Comparison of ENCODE assay signal across 7 cellular contexts in the genomic region with DNA sequence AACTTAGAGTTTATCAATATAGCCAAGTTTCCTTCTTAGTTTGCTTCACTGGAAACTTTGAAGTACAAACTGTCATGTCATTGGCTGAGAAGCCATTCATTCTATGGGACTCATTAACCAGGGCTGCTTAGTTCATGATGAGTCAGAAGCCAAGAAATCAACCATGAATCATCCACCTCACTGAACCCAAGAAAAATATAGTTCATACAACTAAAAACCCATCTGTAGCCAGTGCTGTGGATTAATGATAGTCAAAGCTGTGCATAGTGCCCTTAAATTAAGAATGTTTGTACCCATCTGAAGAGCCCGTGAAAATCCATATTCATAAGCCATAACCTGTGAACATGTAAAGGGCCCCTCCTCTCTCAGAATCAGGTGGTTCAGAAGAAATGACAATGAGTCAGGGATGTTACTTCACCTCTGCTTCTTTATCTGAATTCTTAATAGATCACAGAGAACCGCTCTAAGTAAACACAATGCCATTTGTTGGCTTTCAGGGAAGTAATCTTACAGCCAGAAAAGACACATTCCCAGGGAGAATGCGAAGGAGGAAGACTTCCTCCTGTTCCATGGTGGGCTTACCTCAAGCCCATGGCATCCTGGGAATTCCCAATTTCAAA. TPM values are rescaled to one million over a fixed set of nuclear protein-coding genes. Genes with fewer than 3 reads are reported as not detected.
DNase-seq lines count a peak whose midpoint lies in the region; ATAC-seq and TF ChIP-seq lines count a peak whose summit lies in the region.

No MANE protein-coding gene starts in this region.

- H3K79me2 ChIP-seq in Karpas-422 (ENCODE audit: low read length) = no peaks in the 10 kb centered on the region

- H3K4me2 ChIP-seq in Karpas-422 (ENCODE audit: low read depth, low read length, poor library complexity, severe bottlenecking) = no peak overlapping the region

- H3K4me3 ChIP-seq in NB4 (ENCODE audit: low read depth, low read length) (no peak overlapping the region), duodenal mucosa (ENCODE audit: low read depth in 1 of 2, low read length in 2 of 2) (peak overlapping the region in 1 of 2 donors; percentile 36), Karpas-422 (ENCODE audit: low read length) (no peak overlapping the region)

- no peaks in the 10 kb centered on the region for H3K9me2 ChIP-seq in Karpas-422 (replicated peaks; ENCODE audit: insufficient read depth, low read length)

- H3K27ac ChIP-seq in duodenal mucosa (ENCODE audit: low read depth, low read length) = peak overlapping the region; percentile 40
- H3K27ac ChIP-seq in CD4-positive, alpha-beta T cell (ENCODE audit: low read depth, low read length) = no peak overlapping the region
- no peak overlapping the region for H3K27ac ChIP-seq in Karpas-422 (ENCODE audit: low read length)

- H4K20me1 ChIP-seq in Karpas-422 (ENCODE audit: insufficient read depth, low read depth, low read length) = no peaks in the 10 kb centered on the region

- peaks cover 3% of the 10 kb centered on the region for H3K27me3 Mint-ChIP-seq in HFFc6 (ENCODE audit: insufficient read depth)
- H3K27me3 Mint-ChIP-seq in stimulated activated naive CD8-positive, alpha-beta T cell treated with anti-CD3 and anti-CD28 coated beads, Interleukin-15, Interleukin-2, amounts not matched to agents 100 ng/mL and 50 ng/mL, for 24 hours = no peaks in the 10 kb centered on the region
- H3K27me3 Mint-ChIP-seq in CD4-positive, alpha-beta T cell = no peaks in the 10 kb centered on the region

- H3K9me3 ChIP-seq in duodenal mucosa (ENCODE audit: control insufficient read depth in 1 of 2, low read length in 2 of 2) = no peaks in the 10 kb centered on the region
- no peaks in the 10 kb centered on the region for H3K9me3 ChIP-seq in CD4-positive, alpha-beta T cell (ENCODE audit: control insufficient read depth, low read length)
- no peaks in the 10 kb centered on the region for H3K9me3 ChIP-seq in Karpas-422 (ENCODE audit: low read length)

- no peak overlapping the region for H2AFZ ChIP-seq in Karpas-422 (ENCODE audit: low read length)

- no peaks in the 10 kb centered on the region for H3K27me3 ChIP-seq in duodenal mucosa (ENCODE audit: control insufficient read depth in 1 of 2, insufficient read depth in 2 of 2, low read length in 2 of 2)
- H3K27me3 ChIP-seq in CD4-positive, alpha-beta T cell (ENCODE audit: control insufficient read depth, insufficient read depth, low read length) = no peaks in the 10 kb centered on the region
- no peaks in the 10 kb centered on the region for H3K27me3 ChIP-seq in Karpas-422 (ENCODE audit: low read length)

- H3K36me3 ChIP-seq in duodenal mucosa (ENCODE audit: control insufficient read depth in 1 of 2, insufficient read depth in 2 of 2, low read length in 2 of 2) (no peaks in the 10 kb centered on the region), Karpas-422 (ENCODE audit: insufficient read depth, low read length) (no peaks in the 10 kb centered on the region)

- H3K4me1 ChIP-seq in duodenal mucosa (ENCODE audit: control insufficient read depth in 1 of 2, insufficient read depth in 2 of 2, low read length in 2 of 2) = peaks cover 5 to 23% of the 10 kb centered on the region in 2 donors
- H3K4me1 ChIP-seq in Karpas-422 (ENCODE audit: low read length) = 0 out of 2 replicates have a peak, but pooled peaks cover 4% of the 10 kb centered on the region

- intact Hi-C loops in CD4-positive, alpha-beta T cell (cut with DNase I, micrococcal nuclease) = no loop called here

- CTCF ChIA-PET in CD4-positive, alpha-beta T cell (lab: Charles Lee) = interaction anchor here (0.6 kb wide), 1 partner anchor 52 kb away, joined by 3 read pairs; no protein-coding TSS in a partner anchor

- no peaks in the 10 kb centered on the region for H3K9me3 Mint-ChIP-seq in HFFc6
- no peaks in the 10 kb centered on the region for H3K9me3 Mint-ChIP-seq in stimulated activated naive CD8-positive, alpha-beta T cell treated with anti-CD3 and anti-CD28 coated beads, Interleukin-15, Interleukin-2, amounts not matched to agents 100 ng/mL and 50 ng/mL, for 24 hours
- no peaks in the 10 kb centered on the region for H3K9me3 Mint-ChIP-seq in CD4-positive, alpha-beta T cell

- TF ChIP-seq POLR2A in NB4 (IDR thresholded peaks at IDR 0.05; ENCODE audit: extremely low read depth, insufficient read length) = no peak

- peak; percentile 87 for ATAC-seq in GM18519 (IDR thresholded peaks at IDR 0.05; ENCODE audit: low FRiP score, unreplicated experiment)
- no peak for ATAC-seq in CD4-positive, alpha-beta T cell (ENCODE audit: poor library complexity)

- no peak overlapping the region for H3K9ac ChIP-seq in duodenal mucosa (ENCODE audit: low read depth in 1 of 2, low read length in 2 of 2)
- H3K9ac ChIP-seq in Karpas-422 (ENCODE audit: low read length) = no peak overlapping the region

- peak overlapping the region; percentile 55; the same call in 1 of the 2 replicates for H3K4me3 Mint-ChIP-seq in HFFc6
- H3K4me3 Mint-ChIP-seq in stimulated activated naive CD8-positive, alpha-beta T cell treated with anti-CD3 and anti-CD28 coated beads, Interleukin-15, Interleukin-2, amounts not matched to agents 100 ng/mL and 50 ng/mL, for 24 hours = peak overlapping the region; percentile 21
- no peak overlapping the region for H3K4me3 Mint-ChIP-seq in CD4-positive, alpha-beta T cell

- POLR2A ChIA-PET in CD4-positive, alpha-beta T cell (lab: Charles Lee) = interaction anchor here (1.2 kb wide), 1 partner anchor 11 kb away, joined by 3 read pairs; no protein-coding TSS in a partner anchor

- peak; percentile 92 for DNase-seq in HFFc6
- peak; percentile 73 for DNase-seq in NB4 (ENCODE audit: low read depth)
- no peak for DNase-seq in CD4-positive, alpha-beta T cell
- DNase-seq in Karpas-422 = no peak

- no peaks in the 10 kb centered on the region for H3K36me3 Mint-ChIP-seq in HFFc6 (ENCODE audit: low read depth)
- no peaks in the 10 kb centered on the region for H3K36me3 Mint-ChIP-seq in stimulated activated naive CD8-positive, alpha-beta T cell treated with anti-CD3 and anti-CD28 coated beads, Interleukin-15, Interleukin-2, amounts not matched to agents 100 ng/mL and 50 ng/mL, for 24 hours (ENCODE audit: low read depth)
- H3K36me3 Mint-ChIP-seq in CD4-positive, alpha-beta T cell (ENCODE audit: low read depth) = no peaks in the 10 kb centered on the region

- peaks cover 38% of the 10 kb centered on the region for H3K4me1 Mint-ChIP-seq in HFFc6 (ENCODE audit: low read depth)
- H3K4me1 Mint-ChIP-seq in stimulated activated naive CD8-positive, alpha-beta T cell treated with anti-CD3 and anti-CD28 coated beads, Interleukin-15, Interleukin-2, amounts not matched to agents 100 ng/mL and 50 ng/mL, for 24 hours (ENCODE audit: low read depth) = peaks cover 29% of the 10 kb centered on the region
- no peaks in the 10 kb centered on the region for H3K4me1 Mint-ChIP-seq in CD4-positive, alpha-beta T cell (ENCODE audit: low read depth)

- peak overlapping the region; percentile 95 for H3K27ac Mint-ChIP-seq in HFFc6
- H3K27ac Mint-ChIP-seq in stimulated activated naive CD8-positive, alpha-beta T cell treated with anti-CD3 and anti-CD28 coated beads, Interleukin-15, Interleukin-2, amounts not matched to agents 100 ng/mL and 50 ng/mL, for 24 hours = no peak overlapping the region
- H3K27ac Mint-ChIP-seq in CD4-positive, alpha-beta T cell = no peak overlapping the region

- TF ChIP-seq CTCF in HFFc6 (IDR thresholded peaks at IDR 0.05) = no peak
- no peak for TF ChIP-seq CTCF in NB4 (IDR thresholded peaks at IDR 0.05; ENCODE audit: low read depth, low read length)
- TF ChIP-seq CTCF in CD4-positive, alpha-beta T cell (IDR thresholded peaks at IDR 0.05) = no peak

RNA-seq across cellular contexts. Expression of gene MMP20, which starts 25.4 kb away (rescaled TPM):
- total RNA-seq in HFFc6 (2021; fragmentation: NEBNext Ultra II Directional; extraction: Animal tissue kit (Norgen Biotek cat#: 25700)) = not detected
- not detected for total RNA-seq in CD4-positive, alpha-beta T cell
- not detected in 2 replicates for total RNA-seq in Karpas-422 (2014; rRNA removed; shearing (Covaris generic); ENCODE audit: low replicate concordance)

Comparison
In these comparisons a context has a peak if more than half of its experiments do, and no peak if none do; other contexts are left out.
1. DNase-seq: peak in HFFc6 (single experiment) and NB4 (single experiment); none in CD4-positive, alpha-beta T cell (0 of 10) and Karpas-422 (single experiment).